Comparison of ENCODE assay signal across 1 cellular context in the genomic region with DNA sequence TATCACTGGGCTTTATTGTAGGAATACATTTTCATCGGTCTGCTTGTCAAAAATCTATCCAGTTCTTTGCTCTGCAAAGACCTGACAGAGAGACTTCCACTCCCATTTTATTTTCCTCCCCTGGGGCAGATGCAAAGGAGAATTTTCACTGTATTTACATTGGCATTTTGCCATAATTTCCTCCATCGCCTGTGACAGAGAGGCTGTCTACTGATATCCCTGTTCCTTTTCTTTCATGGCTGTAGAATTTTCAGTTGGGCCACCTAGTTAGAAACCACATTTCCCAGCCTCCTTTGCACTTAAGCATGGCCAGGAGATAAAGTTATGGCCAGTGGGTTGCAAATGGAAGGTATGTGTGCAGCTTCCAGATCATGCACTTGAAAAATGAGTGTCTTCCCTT.
TF ChIP-seq lines count a peak whose summit lies in the region.

No MANE protein-coding gene starts in this region.

TF ChIP-seq in HEK293, 187 proteins besides CTCF, POLR2A, EP300 and RAD21 (continued from another document):
- no peak for TF ChIP-seq ZNF571 (tag by site-specific recombination; IDR thresholded peaks at IDR 0.05)
- TF ChIP-seq ZNF354C (tag by site-specific recombination; IDR thresholded peaks at IDR 0.05; ENCODE audit: borderline replicate concordance, low read depth), result no peak
- no peak for TF ChIP-seq IKZF3 (tag by site-specific recombination; IDR thresholded peaks at IDR 0.05)
- TF ChIP-seq HOXC10 (CRISPR knock-in tag; IDR thresholded peaks at IDR 0.05), result no peak
- peak; percentile 64 for TF ChIP-seq PRDM6 (tag by site-specific recombination; IDR thresholded peaks at IDR 0.05)
- TF ChIP-seq ZBTB17 (tag by site-specific recombination; IDR thresholded peaks at IDR 0.05), result peak; percentile 49; the same call in 1 of the 2 replicates
- no peak for TF ChIP-seq ZNF211 (tag by site-specific recombination; IDR thresholded peaks at IDR 0.05; ENCODE audit: low read depth)
- TF ChIP-seq ZNF555 (tag by site-specific recombination; conservative IDR thresholded peaks at IDR 0.05), result no peak
- TF ChIP-seq, protein P1, sequence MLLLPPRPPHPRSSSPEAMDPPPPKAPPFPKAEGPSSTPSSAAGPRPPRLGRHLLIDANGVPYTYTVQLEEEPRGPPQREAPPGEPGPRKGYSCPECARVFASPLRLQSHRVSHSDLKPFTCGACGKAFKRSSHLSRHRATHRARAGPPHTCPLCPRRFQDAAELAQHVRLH (tag by site-specific recombination; IDR thresholded peaks at IDR 0.05), result no peak
- TF ChIP-seq, protein P2, sequence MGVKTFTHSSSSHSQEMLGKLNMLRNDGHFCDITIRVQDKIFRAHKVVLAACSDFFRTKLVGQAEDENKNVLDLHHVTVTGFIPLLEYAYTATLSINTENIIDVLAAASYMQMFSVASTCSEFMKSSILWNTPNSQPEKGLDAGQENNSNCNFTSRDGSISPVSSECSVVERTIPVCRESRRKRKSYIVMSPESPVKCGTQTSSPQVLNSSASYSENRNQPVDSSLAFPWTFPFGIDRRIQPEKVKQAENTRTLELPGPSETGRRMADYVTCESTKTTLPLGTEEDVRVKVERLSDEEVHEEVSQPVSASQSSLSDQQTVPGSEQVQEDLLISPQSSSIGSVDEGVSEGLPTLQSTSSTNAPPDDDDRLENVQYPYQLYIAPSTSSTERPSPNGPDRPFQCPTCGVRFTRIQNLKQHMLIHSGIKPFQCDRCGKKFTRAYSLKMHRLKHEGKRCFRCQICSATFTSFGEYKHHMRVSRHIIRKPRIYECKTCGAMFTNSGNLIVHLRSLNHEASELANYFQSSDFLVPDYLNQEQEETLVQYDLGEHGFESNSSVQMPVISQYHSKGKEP (tag by site-specific recombination; IDR thresholded peaks at IDR 0.05), result peak; percentile 56; the same call in 1 of the 2 replicates
- no peak for TF ChIP-seq ZNF391 (tag by site-specific recombination; IDR thresholded peaks at IDR 0.05; ENCODE audit: borderline replicate concordance, low read depth)
- no peak for TF ChIP-seq ZSCAN23 (tag by site-specific recombination; IDR thresholded peaks at IDR 0.05)
- TF ChIP-seq ZNF704 (tag by site-specific recombination; IDR thresholded peaks at IDR 0.05), result no peak
- no peak for TF ChIP-seq ZNF138 (tag by site-specific recombination; IDR thresholded peaks at IDR 0.05; ENCODE audit: borderline replicate concordance)
- TF ChIP-seq ZNF292 (tag by site-specific recombination; IDR thresholded peaks at IDR 0.05; ENCODE audit: borderline replicate concordance, low read depth), result no peak
- no peak for TF ChIP-seq ZNF621 (tag by site-specific recombination; IDR thresholded peaks at IDR 0.05)
- TF ChIP-seq, protein P3, sequence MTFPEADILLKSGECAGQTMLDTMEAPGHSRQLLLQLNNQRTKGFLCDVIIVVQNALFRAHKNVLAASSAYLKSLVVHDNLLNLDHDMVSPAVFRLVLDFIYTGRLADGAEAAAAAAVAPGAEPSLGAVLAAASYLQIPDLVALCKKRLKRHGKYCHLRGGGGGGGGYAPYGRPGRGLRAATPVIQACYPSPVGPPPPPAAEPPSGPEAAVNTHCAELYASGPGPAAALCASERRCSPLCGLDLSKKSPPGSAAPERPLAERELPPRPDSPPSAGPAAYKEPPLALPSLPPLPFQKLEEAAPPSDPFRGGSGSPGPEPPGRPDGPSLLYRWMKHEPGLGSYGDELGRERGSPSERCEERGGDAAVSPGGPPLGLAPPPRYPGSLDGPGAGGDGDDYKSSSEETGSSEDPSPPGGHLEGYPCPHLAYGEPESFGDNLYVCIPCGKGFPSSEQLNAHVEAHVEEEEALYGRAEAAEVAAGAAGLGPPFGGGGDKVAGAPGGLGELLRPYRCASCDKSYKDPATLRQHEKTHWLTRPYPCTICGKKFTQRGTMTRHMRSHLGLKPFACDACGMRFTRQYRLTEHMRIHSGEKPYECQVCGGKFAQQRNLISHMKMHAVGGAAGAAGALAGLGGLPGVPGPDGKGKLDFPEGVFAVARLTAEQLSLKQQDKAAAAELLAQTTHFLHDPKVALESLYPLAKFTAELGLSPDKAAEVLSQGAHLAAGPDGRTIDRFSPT (tag by site-specific recombination; IDR thresholded peaks at IDR 0.05), result no peak
- no peak for TF ChIP-seq ZNF140 (tag by site-specific recombination; IDR thresholded peaks at IDR 0.05)
- no peak for TF ChIP-seq ZNF529 (tag by site-specific recombination; IDR thresholded peaks at IDR 0.05; ENCODE audit: insufficient replicate concordance)
- TF ChIP-seq, protein P4, sequence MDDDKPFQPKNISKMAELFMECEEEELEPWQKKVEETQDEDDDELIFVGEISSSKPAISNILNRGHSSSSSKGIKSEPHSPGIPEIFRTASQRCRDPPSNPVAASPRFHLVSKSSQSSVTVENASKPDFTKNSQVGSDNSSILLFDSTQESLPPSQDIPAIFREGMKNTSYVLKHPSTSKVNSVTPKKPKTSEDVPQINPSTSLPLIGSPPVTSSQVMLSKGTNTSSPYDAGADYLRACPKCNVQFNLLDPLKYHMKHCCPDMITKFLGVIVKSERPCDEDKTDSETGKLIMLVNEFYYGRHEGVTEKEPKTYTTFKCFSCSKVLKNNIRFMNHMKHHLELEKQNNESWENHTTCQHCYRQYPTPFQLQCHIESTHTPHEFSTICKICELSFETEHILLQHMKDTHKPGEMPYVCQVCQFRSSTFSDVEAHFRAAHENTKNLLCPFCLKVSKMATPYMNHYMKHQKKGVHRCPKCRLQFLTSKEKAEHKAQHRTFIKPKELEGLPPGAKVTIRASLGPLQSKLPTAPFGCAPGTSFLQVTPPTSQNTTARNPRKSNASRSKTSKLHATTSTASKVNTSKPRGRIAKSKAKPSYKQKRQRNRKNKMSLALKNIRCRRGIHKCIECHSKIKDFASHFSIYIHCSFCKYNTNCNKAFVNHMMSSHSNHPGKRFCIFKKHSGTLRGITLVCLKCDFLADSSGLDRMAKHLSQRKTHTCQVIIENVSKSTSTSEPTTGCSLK (tag by site-specific recombination; IDR thresholded peaks at IDR 0.05), result no peak
- no peak for TF ChIP-seq ZNF792 (tag by site-specific recombination; IDR thresholded peaks at IDR 0.05)
- no peak for TF ChIP-seq TCF7L2 (IDR thresholded peaks at IDR 0.05; ENCODE audit: borderline replicate concordance, low read depth, low read length)
- TF ChIP-seq ZFP41 (tag by site-specific recombination; IDR thresholded peaks at IDR 0.05; ENCODE audit: borderline replicate concordance), result no peak
- no peak for TF ChIP-seq ZNF223 (tag by site-specific recombination; IDR thresholded peaks at IDR 0.05)
- TF ChIP-seq ZBTB7A (tag by site-specific recombination; IDR thresholded peaks at IDR 0.05; ENCODE audit: low read depth), result no peak
- no peak for TF ChIP-seq ZNF426 (tag by site-specific recombination; IDR thresholded peaks at IDR 0.05)
- peak; percentile 82 for TF ChIP-seq ZNF335 (tag by site-specific recombination; conservative IDR thresholded peaks at IDR 0.05)
- TF ChIP-seq, protein P5, sequence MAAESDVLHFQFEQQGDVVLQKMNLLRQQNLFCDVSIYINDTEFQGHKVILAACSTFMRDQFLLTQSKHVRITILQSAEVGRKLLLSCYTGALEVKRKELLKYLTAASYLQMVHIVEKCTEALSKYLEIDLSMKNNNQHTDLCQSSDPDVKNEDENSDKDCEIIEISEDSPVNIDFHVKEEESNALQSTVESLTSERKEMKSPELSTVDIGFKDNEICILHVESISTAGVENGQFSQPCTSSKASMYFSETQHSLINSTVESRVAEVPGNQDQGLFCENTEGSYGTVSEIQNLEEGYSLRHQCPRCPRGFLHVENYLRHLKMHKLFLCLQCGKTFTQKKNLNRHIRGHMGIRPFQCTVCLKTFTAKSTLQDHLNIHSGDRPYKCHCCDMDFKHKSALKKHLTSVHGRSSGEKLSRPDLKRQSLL (tag by site-specific recombination; IDR thresholded peaks at IDR 0.05), result peak; percentile 59; the same call in 1 of the 2 replicates
- 0 out of 2 replicates have a peak, but pooled peaks have one; percentile 20 for TF ChIP-seq WT1 (tag by site-specific recombination; IDR thresholded peaks at IDR 0.05)
- TF ChIP-seq, protein P6, sequence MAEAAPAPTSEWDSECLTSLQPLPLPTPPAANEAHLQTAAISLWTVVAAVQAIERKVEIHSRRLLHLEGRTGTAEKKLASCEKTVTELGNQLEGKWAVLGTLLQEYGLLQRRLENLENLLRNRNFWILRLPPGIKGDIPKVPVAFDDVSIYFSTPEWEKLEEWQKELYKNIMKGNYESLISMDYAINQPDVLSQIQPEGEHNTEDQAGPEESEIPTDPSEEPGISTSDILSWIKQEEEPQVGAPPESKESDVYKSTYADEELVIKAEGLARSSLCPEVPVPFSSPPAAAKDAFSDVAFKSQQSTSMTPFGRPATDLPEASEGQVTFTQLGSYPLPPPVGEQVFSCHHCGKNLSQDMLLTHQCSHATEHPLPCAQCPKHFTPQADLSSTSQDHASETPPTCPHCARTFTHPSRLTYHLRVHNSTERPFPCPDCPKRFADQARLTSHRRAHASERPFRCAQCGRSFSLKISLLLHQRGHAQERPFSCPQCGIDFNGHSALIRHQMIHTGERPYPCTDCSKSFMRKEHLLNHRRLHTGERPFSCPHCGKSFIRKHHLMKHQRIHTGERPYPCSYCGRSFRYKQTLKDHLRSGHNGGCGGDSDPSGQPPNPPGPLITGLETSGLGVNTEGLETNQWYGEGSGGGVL (tag by site-specific recombination; IDR thresholded peaks at IDR 0.05), result no peak
